ENCODE assay signal across 13 cellular contexts in the genomic region with DNA sequence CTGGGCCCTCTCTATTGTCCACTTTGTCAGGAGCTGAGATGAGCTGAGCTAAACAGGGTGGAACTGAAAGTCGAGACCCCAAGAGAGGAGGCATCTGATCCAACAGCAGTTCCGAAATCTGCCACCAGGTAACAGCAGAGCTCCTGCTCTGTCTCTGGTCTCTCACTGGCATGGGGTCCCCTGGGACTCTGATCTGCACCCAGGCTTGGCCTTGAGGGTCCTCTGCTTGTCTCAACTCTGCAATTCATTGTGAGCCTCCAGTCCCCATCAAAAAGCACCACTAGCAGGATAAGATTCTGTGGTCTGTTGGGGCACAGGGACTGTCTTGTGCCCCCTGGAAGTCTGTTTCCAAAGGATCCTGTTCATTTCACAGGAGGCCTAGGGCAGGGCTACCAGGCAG.
DNase-seq lines count a peak whose midpoint lies in the region; ATAC-seq and TF ChIP-seq lines count a peak whose summit lies in the region.
"Had no signal": no experiment of that assay in that cellular context is flagged by ENCODE, and none has a peak within 500 bp of the region (broad histone marks: within the 10 kb centered on the region; RNA-seq: fewer than 3 reads in every experiment).

No MANE protein-coding gene starts in this region.

- BruUV-seq in mammary epithelial cell (replicated peaks; lab: Mats Ljungman, UMichigan), result no TSS peak

- H3K27ac ChIP-seq in mammary epithelial cell (ENCODE audit: insufficient read depth, low read depth, low read length) (no peak overlapping the region), coronary artery (no peak overlapping the region)
- H3K27ac ChIP-seq: esophagus squamous epithelium had no signal

- peak; percentile 28 to 37 for TF ChIP-seq CTCF in mammary epithelial cell (conservative IDR thresholded peaks at IDR 0.05 in 1 of 2, IDR thresholded peaks at IDR 0.05 in 1 of 2; ENCODE audit: extremely low read depth in 1 of 2, insufficient read depth in 1 of 2, low read depth in 1 of 2, low read length in 2 of 2)
- TF ChIP-seq CTCF in retinal pigment epithelial cell (conservative IDR thresholded peaks at IDR 0.05; ENCODE audit: low read depth, low read length), result peak; percentile 43
- TF ChIP-seq CTCF in coronary artery (IDR thresholded peaks at IDR 0.05), result no peak

- no peak overlapping the region for H3K9ac ChIP-seq in mammary epithelial cell (ENCODE audit: insufficient read depth, low read length)

- WGBS in mammary epithelial cell (ENCODE audit: low coverage, missing lambda C conversion rate), result 87% methylated on average over 2 of the region's 2 CpGs

- dilution Hi-C loops in mammary epithelial cell (cut with HindIII; ENCODE audit: low sequenced_read_pairs), result no loop called here

- no peaks in the 10 kb centered on the region for H3K79me2 ChIP-seq in mammary epithelial cell (ENCODE audit: insufficient read depth, low read length)

- H3K36me3 ChIP-seq in mammary epithelial cell (ENCODE audit: insufficient read depth, low read length), result no peaks in the 10 kb centered on the region
- H3K36me3 ChIP-seq: esophagus squamous epithelium had no signal

- ATAC-seq in HG03432 (IDR thresholded peaks at IDR 0.05; ENCODE audit: unreplicated experiment), result peak; percentile 52
- ATAC-seq: mucosa of descending colon had no signal

- H3K9me3 ChIP-seq in mammary epithelial cell (replicated peaks; ENCODE audit: insufficient read depth, low read length), result no peaks in the 10 kb centered on the region
- H3K9me3 ChIP-seq: esophagus squamous epithelium, mucosa of descending colon had no signal

- peaks cover 26% of the 10 kb centered on the region for H3K4me1 ChIP-seq in mammary epithelial cell (ENCODE audit: insufficient read depth, low read length)

- intact Hi-C loops in mammary epithelial cell (cut with micrococcal nuclease), result loop anchor here (5.0 to 10.0 kb wide), 3 partner anchors 111 to 769 kb away; no protein-coding TSS in a partner anchor

- no peak overlapping the region for H3K4me2 ChIP-seq in mammary epithelial cell (ENCODE audit: insufficient read depth, low read depth, low read length)

- H3K4me3 ChIP-seq in mammary epithelial cell (replicated peaks in 1 of 3; ENCODE audit: insufficient read depth in 1 of 3, low read depth in 2 of 3, low read length in 3 of 3) (no peak overlapping the region), retinal pigment epithelial cell (ENCODE audit: low read length) (no peak overlapping the region), coronary artery (no peak overlapping the region)
- H3K4me3 ChIP-seq: esophagus squamous epithelium, mucosa of descending colon had no signal

- H3K27me3 ChIP-seq in mammary epithelial cell (ENCODE audit: insufficient read depth, low read length), result no peaks in the 10 kb centered on the region

- H4K20me1 ChIP-seq in mammary epithelial cell (ENCODE audit: insufficient read depth, low read length), result no peaks in the 10 kb centered on the region

- peak overlapping the region; percentile 28 for H2AFZ ChIP-seq in mammary epithelial cell (ENCODE audit: low read depth, low read length)

- in situ Hi-C loops in mammary epithelial cell (cut with MboI; ENCODE audit: low sequenced_read_pairs in 2 of 2), result no loop called here

- DNase-seq in NCI-H2171 treated with DMSO at 0.1 percent for 48 hours (lab: John Stamatoyannopoulos, UW) (peak; percentile 15), NCI-H2171 (lab: John Stamatoyannopoulos, UW) (no peak), mammary epithelial cell (no peak), retinal pigment epithelial cell (ENCODE audit: low read depth) (no peak), coronary artery (ENCODE audit: low spot score) (no peak), cerebellar cortex (ENCODE audit: low spot score) (no peak)
- no peak for DNase-seq in activated CD4-positive, alpha-beta T cell treated with anti-CD3 and anti-CD28 coated beads, Interleukin-2, amount 50 U/mL, for 4 hours
- DNase-seq: ACHN, activated gamma-delta T cell, esophagus squamous epithelium, mucosa of descending colon, Right ventricle myocardium superior had no signal

- CTCF ChIA-PET in mammary epithelial cell (lab: Charles Lee; ENCODE audit: low non-redundant PET), result interaction anchor here (0.6 to 0.8 kb wide), 2 partner anchors 191 to 373 kb away, joined by 4 to 12 read pairs; no protein-coding TSS in a partner anchor
